Comparison of ENCODE assay signal across 16 cellular contexts in the genomic region with DNA sequence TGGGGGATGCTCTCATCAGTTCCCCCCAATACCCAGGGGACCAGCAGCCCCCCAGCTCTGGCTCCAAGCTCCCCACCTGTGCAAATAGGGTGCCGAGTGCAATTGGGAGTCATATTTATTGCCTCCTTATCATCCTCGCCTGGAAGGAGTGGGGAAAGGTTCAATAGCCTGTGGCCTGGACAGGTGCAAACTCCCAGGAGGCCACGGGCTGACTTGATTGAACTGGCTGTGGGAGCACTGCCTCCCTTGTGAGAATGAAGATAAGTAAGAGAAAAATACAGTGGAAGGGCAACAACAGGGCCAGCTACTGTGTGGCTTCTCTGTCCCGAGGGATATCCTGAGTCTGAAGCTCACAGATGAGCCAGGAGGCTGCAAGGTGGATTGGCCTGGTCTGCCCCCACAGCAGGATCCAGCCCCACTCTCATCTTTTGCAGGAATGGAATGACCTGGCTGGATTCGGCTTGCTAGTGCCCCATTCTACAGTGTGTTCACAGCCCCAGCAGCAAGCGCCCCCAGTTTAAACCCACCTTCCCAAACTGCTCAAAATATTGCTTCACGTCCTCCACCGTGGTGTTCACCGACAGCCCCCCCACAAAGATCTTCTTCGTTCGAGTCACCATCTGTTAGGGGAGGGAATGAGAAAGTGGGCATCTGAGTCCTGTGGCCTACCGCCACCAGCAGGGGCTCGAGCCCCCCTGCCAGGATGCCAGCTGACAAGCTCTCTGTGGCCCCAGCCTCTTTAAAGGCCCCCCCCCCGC. TPM values are rescaled to one million over a fixed set of nuclear protein-coding genes. Genes with fewer than 3 reads are reported as not detected.
DNase-seq lines count a peak whose midpoint lies in the region; ATAC-seq and TF ChIP-seq lines count a peak whose summit lies in the region.
"Had no signal": no experiment of that assay in that cellular context is flagged by ENCODE, and none has a peak within 500 bp of the region (broad histone marks: within the 10 kb centered on the region; RNA-seq: fewer than 3 reads in every experiment).

No MANE protein-coding gene starts in this region.

- no peak for TF ChIP-seq CTCF in WERI-Rb-1 (IDR thresholded peaks at IDR 0.05; ENCODE audit: low read depth, low read length)
- TF ChIP-seq CTCF in mesothelial cell of epicardium (IDR thresholded peaks at IDR 0.05; ENCODE audit: unreplicated experiment), result no peak
- no peak for TF ChIP-seq CTCF in type B pancreatic cell (conservative IDR thresholded peaks at IDR 0.05)
- no peak for TF ChIP-seq CTCF in PC-9 (conservative IDR thresholded peaks at IDR 0.05)

- no peak overlapping the region for H3K4me2 ChIP-seq in PC-9

- H3K27ac Mint-ChIP-seq in stimulated activated naive CD8-positive, alpha-beta T cell treated with anti-CD3 and anti-CD28 coated beads, Interleukin-15, amount 100 ng/mL, for 72 hours, result no peak overlapping the region
- H3K27ac Mint-ChIP-seq in mesothelial cell of epicardium (peak overlapping the region; percentile 95), type B pancreatic cell (peak overlapping the region; percentile 83)
- no peak overlapping the region for H3K27ac Mint-ChIP-seq in activated T-helper 2 cell treated with anti-CD3 and anti-CD28 coated beads, Interferon-gamma antibody, Interleukin-2, Interleukin-4, amounts not matched to agents 10 μg/mL and 5 μg/mL and 100 μg/mL, durations not matched to agents 14 hours and 24 hours and 36 hours
- H3K27ac Mint-ChIP-seq: activated CD4-positive, alpha-beta T cell treated with anti-CD3 and anti-CD28 coated beads, Interleukin-2, amount 10 ng/mL, durations not matched to agents 7 days and 5 days had no signal

- H3K27ac ChIP-seq in WERI-Rb-1 (peak overlapping the region; percentile 100), PC-9 (no peak overlapping the region)
- H3K27ac ChIP-seq: colonic mucosa, skin epidermis had no signal

- H3K27me3 ChIP-seq in WERI-Rb-1 (ENCODE audit: insufficient read depth, low read depth, severe bottlenecking), result no peaks in the 10 kb centered on the region
- peaks cover 7% of the 10 kb centered on the region; the same call in 1 of the 2 replicates for H3K27me3 ChIP-seq in PC-9 (ENCODE audit: insufficient read depth, low read depth)
- H3K27me3 ChIP-seq: colonic mucosa had no signal

- H3K79me2 ChIP-seq in PC-9 (ENCODE audit: low read depth), result no peaks in the 10 kb centered on the region

- peaks cover 93% of the 10 kb centered on the region for H3K27me3 Mint-ChIP-seq in stimulated activated naive CD8-positive, alpha-beta T cell treated with anti-CD3 and anti-CD28 coated beads, Interleukin-15, amount 100 ng/mL, for 72 hours
- H3K27me3 Mint-ChIP-seq in mesothelial cell of epicardium (ENCODE audit: low read depth) (peaks cover 2% of the 10 kb centered on the region), type B pancreatic cell (no peaks in the 10 kb centered on the region)
- H3K27me3 Mint-ChIP-seq in activated T-helper 2 cell treated with anti-CD3 and anti-CD28 coated beads, Interferon-gamma antibody, Interleukin-2, Interleukin-4, amounts not matched to agents 10 μg/mL and 5 μg/mL and 100 μg/mL, durations not matched to agents 14 hours and 24 hours and 36 hours (ENCODE audit: low read depth), result peaks cover 71% of the 10 kb centered on the region

- H3K4me3 ChIP-seq in WERI-Rb-1 (ENCODE audit: low read depth, low read length) (peak overlapping the region; percentile 40), PC-9 (no peak overlapping the region)
- H3K4me3 ChIP-seq: skin epidermis had no signal

- H3K9me3 ChIP-seq in WERI-Rb-1 (ENCODE audit: severe bottlenecking), result no peaks in the 10 kb centered on the region
- no peaks in the 10 kb centered on the region for H3K9me3 ChIP-seq in PC-9 (ENCODE audit: insufficient read depth, low read depth)
- H3K9me3 ChIP-seq: colonic mucosa had no signal

- CTCF ChIA-PET in PC-9 (lab: Charles Lee), result interaction anchor here (0.6 kb wide), 1 partner anchor 15 kb away, joined by 7 read pairs; no protein-coding TSS in a partner anchor

- no peak for DNase-seq in stimulated activated naive CD8-positive, alpha-beta T cell treated with anti-CD3 and anti-CD28 coated beads, Interleukin-15, Interleukin-2, amounts not matched to agents 100 U/mL and 50 U/mL, for 24 hours
- no peak for DNase-seq in stimulated activated naive CD8-positive, alpha-beta T cell treated with anti-CD3 and anti-CD28 coated beads, Interleukin-15, amount 100 ng/mL, for 72 hours
- DNase-seq in WERI-Rb-1 (peak; percentile 65), mesothelial cell of epicardium (ENCODE audit: low spot score in 2 of 2, unreplicated experiment in 2 of 2) (no peak), type B pancreatic cell (ENCODE audit: extremely low spot score, unreplicated experiment) (no peak), PC-9 (no peak)
- DNase-seq in activated T-helper 2 cell treated with anti-CD3 and anti-CD28 coated beads, Interferon-gamma antibody, Interleukin-2, Interleukin-4, amounts not matched to agents 10 μg/mL and 5 μg/mL and 100 μg/mL, durations not matched to agents 14 hours and 24 hours and 36 hours (ENCODE audit: low spot score), result no peak
- DNase-seq: activated CD4-positive, alpha-beta T cell treated with anti-CD3 and anti-CD28 coated beads, Interleukin-2, amount 10 ng/mL, durations not matched to agents 7 days and 5 days; colonic mucosa; KG1; NCI-H146; NCI-H774; T1000 had no signal

- no peaks in the 10 kb centered on the region for H3F3A ChIP-seq in PC-9 (ENCODE audit: insufficient read depth, low read depth)

- peak; percentile 13 for ATAC-seq in stimulated activated naive CD8-positive, alpha-beta T cell treated with anti-CD3 and anti-CD28 coated beads, Interleukin-15, Interleukin-2, amounts not matched to agents 100 U/mL and 50 U/mL, for 24 hours
- no peak for ATAC-seq in stimulated activated naive CD8-positive, alpha-beta T cell treated with anti-CD3 and anti-CD28 coated beads, Interleukin-15, amount 100 ng/mL, for 72 hours
- ATAC-seq in GM18520 (IDR thresholded peaks at IDR 0.05; ENCODE audit: unreplicated experiment), result no peak

- BruUV-seq in PC-9 (replicated peaks; lab: Mats Ljungman, UMichigan), result no TSS peak

- H3K36me3 ChIP-seq in WERI-Rb-1 (peaks cover 92% of the 10 kb centered on the region), PC-9 (ENCODE audit: low read depth) (no peaks in the 10 kb centered on the region)
- H3K36me3 ChIP-seq: colonic mucosa had no signal

- no peaks in the 10 kb centered on the region for H4K20me1 ChIP-seq in PC-9 (ENCODE audit: insufficient read depth)

- H3K9me2 ChIP-seq in PC-9 (ENCODE audit: insufficient read depth), result no peaks in the 10 kb centered on the region

- H3K4me1 Mint-ChIP-seq in stimulated activated naive CD8-positive, alpha-beta T cell treated with anti-CD3 and anti-CD28 coated beads, Interleukin-15, amount 100 ng/mL, for 72 hours, result peaks cover 27% of the 10 kb centered on the region
- peaks cover 25% of the 10 kb centered on the region for H3K4me1 Mint-ChIP-seq in mesothelial cell of epicardium
- peaks cover 72% of the 10 kb centered on the region for H3K4me1 Mint-ChIP-seq in type B pancreatic cell (ENCODE audit: unreplicated experiment)
- peaks cover 3% of the 10 kb centered on the region for H3K4me1 Mint-ChIP-seq in activated T-helper 2 cell treated with anti-CD3 and anti-CD28 coated beads, Interferon-gamma antibody, Interleukin-2, Interleukin-4, amounts not matched to agents 10 μg/mL and 5 μg/mL and 100 μg/mL, durations not matched to agents 14 hours and 24 hours and 36 hours (ENCODE audit: low read depth)

- H3K4me1 ChIP-seq in PC-9 (replicated peaks; ENCODE audit: insufficient read depth), result no peaks in the 10 kb centered on the region
- H3K4me1 ChIP-seq: colonic mucosa had no signal

- H3K4me3 Mint-ChIP-seq in stimulated activated naive CD8-positive, alpha-beta T cell treated with anti-CD3 and anti-CD28 coated beads, Interleukin-15, amount 100 ng/mL, for 72 hours, result peak overlapping the region in 1 of 2 donors; percentile 70
- H3K4me3 Mint-ChIP-seq in mesothelial cell of epicardium, result peak overlapping the region; percentile 79
- peak overlapping the region; percentile 84 for H3K4me3 Mint-ChIP-seq in type B pancreatic cell
- H3K4me3 Mint-ChIP-seq in activated T-helper 2 cell treated with anti-CD3 and anti-CD28 coated beads, Interferon-gamma antibody, Interleukin-2, Interleukin-4, amounts not matched to agents 10 μg/mL and 5 μg/mL and 100 μg/mL, durations not matched to agents 14 hours and 24 hours and 36 hours (ENCODE audit: low read depth), result no peak overlapping the region
- H3K4me3 Mint-ChIP-seq: activated CD4-positive, alpha-beta T cell treated with anti-CD3 and anti-CD28 coated beads, Interleukin-2, amount 10 ng/mL, durations not matched to agents 7 days and 5 days had no signal

- intact Hi-C loops in PC-9 (cut with micrococcal nuclease; ENCODE audit: unreplicated experiment), result no loop called here
- intact Hi-C loops in activated T-helper 2 cell treated with anti-CD3 and anti-CD28 coated beads, Interferon-gamma antibody, Interleukin-2, Interleukin-4, amounts not matched to agents 10 μg/mL and 5 μg/mL and 100 μg/mL, durations not matched to agents 14 hours and 24 hours and 36 hours (cut with micrococcal nuclease), result no loop called here

- peaks cover 16% of the 10 kb centered on the region for H3K36me3 Mint-ChIP-seq in mesothelial cell of epicardium
- H3K36me3 Mint-ChIP-seq in type B pancreatic cell, result peaks cover 21% of the 10 kb centered on the region
- no peaks in the 10 kb centered on the region for H3K36me3 Mint-ChIP-seq in activated T-helper 2 cell treated with anti-CD3 and anti-CD28 coated beads, Interferon-gamma antibody, Interleukin-2, Interleukin-4, amounts not matched to agents 10 μg/mL and 5 μg/mL and 100 μg/mL, durations not matched to agents 14 hours and 24 hours and 36 hours (ENCODE audit: low read depth)

- H3K9me3 Mint-ChIP-seq in stimulated activated naive CD8-positive, alpha-beta T cell treated with anti-CD3 and anti-CD28 coated beads, Interleukin-15, amount 100 ng/mL, for 72 hours, result no peaks in the 10 kb centered on the region
- no peaks in the 10 kb centered on the region for H3K9me3 Mint-ChIP-seq in mesothelial cell of epicardium
- no peaks in the 10 kb centered on the region for H3K9me3 Mint-ChIP-seq in type B pancreatic cell
- H3K9me3 Mint-ChIP-seq in activated T-helper 2 cell treated with anti-CD3 and anti-CD28 coated beads, Interferon-gamma antibody, Interleukin-2, Interleukin-4, amounts not matched to agents 10 μg/mL and 5 μg/mL and 100 μg/mL, durations not matched to agents 14 hours and 24 hours and 36 hours, result no peaks in the 10 kb centered on the region
- H3K9me3 Mint-ChIP-seq: activated CD4-positive, alpha-beta T cell treated with anti-CD3 and anti-CD28 coated beads, Interleukin-2, amount 10 ng/mL, durations not matched to agents 7 days and 5 days had no signal

- POLR2A ChIA-PET in PC-9 (lab: Charles Lee; ENCODE audit: unreplicated experiment), result interaction anchor here (0.5 kb wide), 1 partner anchor 188 kb away, joined by 4 read pairs; no protein-coding TSS in a partner anchor

- H2AFZ ChIP-seq in PC-9, result no peak overlapping the region

RNA-seq across cellular contexts. Expression of a gene that starts 6.3 kb away (rescaled TPM):
- total RNA-seq in mesothelial cell of epicardium, result 27.7 to 32.7 TPM (median 28.4 TPM) in 3 replicates
- 22.0 and 71.7 TPM in 2 replicates for total RNA-seq in type B pancreatic cell (ENCODE audit: low replicate concordance)
- total RNA-seq in PC-9 (2021), result 0.95 and 1.7 TPM in 2 replicates
- total RNA-seq in activated T-helper 2 cell treated with anti-CD3 and anti-CD28 coated beads, Interferon-gamma antibody, Interleukin-2, Interleukin-4, amounts not matched to agents 10 μg/mL and 5 μg/mL and 100 μg/mL, durations not matched to agents 14 hours and 24 hours and 36 hours, result 1.4 and 3.5 TPM in 2 replicates
- total RNA-seq: activated CD4-positive, alpha-beta T cell treated with anti-CD3 and anti-CD28 coated beads, Interleukin-2, amount 10 ng/mL, durations not matched to agents 7 days and 5 days had no signal

RNA-seq across cellular contexts. Expression of a gene that starts 35.1 kb away (rescaled TPM):
- not detected in 3 replicates for total RNA-seq in mesothelial cell of epicardium
- not detected in 2 replicates for total RNA-seq in type B pancreatic cell (ENCODE audit: low replicate concordance)
- not detected in 2 replicates for total RNA-seq in PC-9 (2021)
- not detected in 2 replicates for total RNA-seq in activated T-helper 2 cell treated with anti-CD3 and anti-CD28 coated beads, Interferon-gamma antibody, Interleukin-2, Interleukin-4, amounts not matched to agents 10 μg/mL and 5 μg/mL and 100 μg/mL, durations not matched to agents 14 hours and 24 hours and 36 hours
- total RNA-seq: activated CD4-positive, alpha-beta T cell treated with anti-CD3 and anti-CD28 coated beads, Interleukin-2, amount 10 ng/mL, durations not matched to agents 7 days and 5 days; Daoy had no signal

Comparison
In these comparisons a context has a peak if more than half of its experiments do, and no peak if none do; other contexts are left out.
1. H3K27ac Mint-ChIP-seq: peak in mesothelial cell of epicardium (single experiment) and type B pancreatic cell (single experiment); none in stimulated activated naive CD8-positive, alpha-beta T cell treated with anti-CD3 and anti-CD28 coated beads, Interleukin-15, amount 100 ng/mL, for 72 hours (0 of 2) and activated T-helper 2 cell treated with anti-CD3 and anti-CD28 coated beads, Interferon-gamma antibody, Interleukin-2, Interleukin-4, amounts not matched to agents 10 μg/mL and 5 μg/mL and 100 μg/mL, durations not matched to agents 14 hours and 24 hours and 36 hours (single experiment).